In genomic region chr20:34781250-34781649, GRCh38 we compare ENCODE assay signal across 19 cellular contexts.
"Had no signal": no experiment of that assay in that cellular context is flagged by ENCODE, and none has a peak within 500 bp of the region (broad histone marks: within the 10 kb centered on the region; RNA-seq: fewer than 3 reads in every experiment).

No MANE protein-coding gene starts in this region.

- H3K4me1 ChIP-seq: adrenal gland, ascending aorta, colonic mucosa, left lung, neural progenitor cell, right atrium auricular region, thyroid gland, upper lobe of right lung had no signal

- H3K27ac ChIP-seq: adrenal gland, ascending aorta, colonic mucosa, left lung, neural progenitor cell, right atrium auricular region, thyroid gland, upper lobe of right lung had no signal

- H3K4me3 ChIP-seq: adrenal gland, ascending aorta, colonic mucosa, left lung, lung, neural progenitor cell, right atrium auricular region, thyroid gland, upper lobe of right lung had no signal

- H3K27me3 ChIP-seq: adrenal gland, ascending aorta, colonic mucosa, left lung, neural progenitor cell, right atrium auricular region, thyroid gland, upper lobe of right lung had no signal

- H3K9me3 ChIP-seq: adrenal gland, ascending aorta, colonic mucosa, left lung, right atrium auricular region, thyroid gland, upper lobe of right lung had no signal

- DNase-seq: activated gamma-delta T cell treated with Interleukin-2 at 50 U/mL for 16 hours; activated T-cell treated with anti-CD3 and anti-CD28 coated beads, Interleukin-2, amount 50 U/mL, for 1 hour; adrenal gland; central memory CD4-positive, alpha-beta T cell; colonic mucosa; foreskin fibroblast; left lung; naive thymus-derived CD8-positive, alpha-beta T cell; stimulated activated CD4-positive, alpha-beta T cell treated with anti-CD3 and anti-CD28 coated beads, Interleukin-12 subunit alpha, Interleukin-12 subunit beta, amount 100 ng/mL, for 4 hours; stimulated activated CD4-positive, alpha-beta T cell treated with anti-CD3 and anti-CD28 coated beads, Interleukin-4, amount 100 ng/mL, for 4 hours; stimulated activated naive CD8-positive, alpha-beta T cell treated with anti-CD3 and anti-CD28 coated beads, Interleukin-15, Interleukin-2, amounts not matched to agents 100 U/mL and 50 U/mL, for 24 hours; T1000; thyroid gland; upper lobe of right lung had no signal

- ATAC-seq: left lung; naive thymus-derived CD8-positive, alpha-beta T cell; stimulated activated naive CD8-positive, alpha-beta T cell treated with anti-CD3 and anti-CD28 coated beads, Interleukin-15, Interleukin-2, amounts not matched to agents 100 U/mL and 50 U/mL, for 24 hours; upper lobe of right lung; WTC11 had no signal

- H3K36me3 ChIP-seq: colonic mucosa had no signal
